In the genomic region with DNA sequence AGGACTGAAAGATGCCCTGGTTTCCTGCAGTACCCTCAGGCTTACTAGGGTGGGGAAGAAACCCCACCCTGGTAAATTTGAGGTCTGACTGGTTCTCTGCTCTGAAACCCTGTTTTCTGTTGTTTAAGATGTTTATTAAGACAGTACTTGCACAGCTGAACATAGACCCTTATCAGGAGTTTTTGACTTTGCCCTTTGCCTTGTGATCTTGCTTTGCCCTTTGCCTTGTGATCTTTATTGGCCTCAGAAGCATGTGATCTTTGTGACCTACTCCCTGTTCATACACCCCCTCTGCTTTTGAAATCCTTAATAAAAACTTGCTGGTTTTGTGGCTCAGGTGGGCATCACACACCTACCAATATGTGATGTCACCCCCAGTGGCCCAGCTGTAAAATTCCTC, we compare ENCODE assay signal across 1 cellular context.
TF ChIP-seq lines count a peak whose summit lies in the region.

No MANE protein-coding gene starts in this region.

TF ChIP-seq in HepG2, 621 proteins besides CTCF, POLR2A, EP300 and RAD21 (continued from another document):
- TF ChIP-seq ZMYM4 (CRISPR knock-in tag; IDR thresholded peaks at IDR 0.05) = peak; percentile 47; the same call in 1 of the 2 replicates
